In genomic region chr2:181241366-181241765, GRCh38 we compare ENCODE assay signal across 21 cellular contexts.
A peak's percentile ranks its signal among the peaks of the same experiment; 100 is the strongest.
DNase-seq lines count a peak whose midpoint lies in the region; ATAC-seq and TF ChIP-seq lines count a peak whose summit lies in the region.
"Had no signal": no experiment of that assay in that cellular context is flagged by ENCODE, and none has a peak within 500 bp of the region (broad histone marks: within the 10 kb centered on the region; RNA-seq: fewer than 3 reads in every experiment).

No MANE protein-coding gene starts in this region.

- POLR2A ChIA-PET in SK-N-SH (lab: Yijun Ruan, JAX), result no interaction called here
- POLR2A ChIA-PET in OCI-LY7 (lab: Charles Lee), result interaction anchor here (1.2 kb wide), 1 partner anchor 10 kb away, joined by 3 read pairs; no protein-coding TSS in a partner anchor

- no peak overlapping the region for H3K4me3 Mint-ChIP-seq in activated naive CD8-positive, alpha-beta T cell treated with anti-CD3 and anti-CD28 coated beads, Interleukin-2, amount 50 U/mL, for 24 hours
- H3K4me3 Mint-ChIP-seq: B cell, HFFc6 had no signal

- H3K4me3 ChIP-seq in SK-N-SH (ENCODE audit: low read depth in 2 of 2, low read length in 1 of 2), result no peak overlapping the region
- no peak overlapping the region for H3K4me3 ChIP-seq in OCI-LY7 (ENCODE audit: low read depth, low read length, poor library complexity, severe bottlenecking)
- H3K4me3 ChIP-seq: adrenal gland, heart left ventricle, suprapubic skin, vagina had no signal

- CTCF ChIA-PET in SK-N-SH (lab: Yijun Ruan, JAX) (no interaction called here), OCI-LY7 (lab: Charles Lee; ENCODE audit: unreplicated experiment) (interaction anchor here (0.6 kb wide), 1 partner anchor 23 kb away, joined by 3 read pairs; no protein-coding TSS in a partner anchor)

- no peaks in the 10 kb centered on the region for H3F3A ChIP-seq in SK-N-SH (replicated peaks; ENCODE audit: insufficient read depth)

- intact Hi-C loops in OCI-LY7 (cut with micrococcal nuclease; ENCODE audit: unreplicated experiment), result no loop called here

- H3K4me2 ChIP-seq in SK-N-SH, result no peak overlapping the region
- no peak overlapping the region for H3K4me2 ChIP-seq in OCI-LY7 (ENCODE audit: low read length)

- H2AFZ ChIP-seq in SK-N-SH (ENCODE audit: low read depth) (no peak overlapping the region), OCI-LY7 (ENCODE audit: low read length) (no peak overlapping the region)

- DNase-seq in SK-N-SH (no peak), SIG-M5 (lab: John Stamatoyannopoulos, UW) (no peak), OCI-LY7 (ENCODE audit: low spot score) (no peak), DMS 273 (lab: John Stamatoyannopoulos, UW; ENCODE audit: unreplicated experiment) (no peak)
- DNase-seq in activated naive CD8-positive, alpha-beta T cell treated with anti-CD3 and anti-CD28 coated beads, Interleukin-2, amount 50 U/mL, for 24 hours, result no peak
- DNase-seq: adrenal gland, cortex of kidney, heart left ventricle, HFFc6, NCI-H1105 treated with DMSO at 0.1 percent for 48 hours, NCI-H2081 treated with DMSO at 0.1 percent for 48 hours, NCI-H748 treated with DMSO at 0.1 percent for 48 hours, nucleus accumbens, WERI-Rb-1 had no signal

- H3K79me2 ChIP-seq in SK-N-SH (ENCODE audit: insufficient read depth) (no peaks in the 10 kb centered on the region), OCI-LY7 (ENCODE audit: insufficient read depth, low read depth, low read length) (no peaks in the 10 kb centered on the region)

- no peak for TF ChIP-seq CTCF in SK-N-SH (IDR thresholded peaks at IDR 0.05)
- TF ChIP-seq CTCF in OCI-LY7 (conservative IDR thresholded peaks at IDR 0.05; ENCODE audit: low read length), result no peak

- peak; percentile 44; the same call in 2 of the 3 replicates for ATAC-seq in SK-N-SH treated with all-trans-retinoic acid at 6 μM for 48 hours
- peak; percentile 7 for ATAC-seq in GM19452 (IDR thresholded peaks at IDR 0.05; ENCODE audit: unreplicated experiment)
- peak; percentile 4 for ATAC-seq in HG03175 (IDR thresholded peaks at IDR 0.05; ENCODE audit: unreplicated experiment)
- no peak for ATAC-seq in activated naive CD8-positive, alpha-beta T cell treated with anti-CD3 and anti-CD28 coated beads, Interleukin-2, amount 50 U/mL, for 24 hours
- ATAC-seq: heart left ventricle, Panc1 had no signal

- peak overlapping the region; percentile 36 for H3K27ac Mint-ChIP-seq in activated naive CD8-positive, alpha-beta T cell treated with anti-CD3 and anti-CD28 coated beads, Interleukin-2, amount 50 U/mL, for 24 hours
- H3K27ac Mint-ChIP-seq: B cell, HFFc6 had no signal

- H3K4me1 ChIP-seq in SK-N-SH (ENCODE audit: control insufficient read depth in 1 of 2, insufficient read depth in 2 of 2, low read depth in 1 of 2, low read length in 1 of 2) (no peaks in the 10 kb centered on the region; a peak in 1 of 4 replicates), OCI-LY7 (ENCODE audit: insufficient read depth, low read length, poor library complexity, severe bottlenecking) (no peaks in the 10 kb centered on the region)
- H3K4me1 ChIP-seq: adrenal gland, suprapubic skin, vagina had no signal

- peaks cover 6% of the 10 kb centered on the region for H3K9me3 Mint-ChIP-seq in activated naive CD8-positive, alpha-beta T cell treated with anti-CD3 and anti-CD28 coated beads, Interleukin-2, amount 50 U/mL, for 24 hours
- H3K9me3 Mint-ChIP-seq: HFFc6 had no signal

- no peaks in the 10 kb centered on the region for H3K27me3 ChIP-seq in SK-N-SH (ENCODE audit: insufficient read depth)
- H3K27me3 ChIP-seq: adrenal gland, heart left ventricle, suprapubic skin, vagina had no signal

- H3K4me1 Mint-ChIP-seq in activated naive CD8-positive, alpha-beta T cell treated with anti-CD3 and anti-CD28 coated beads, Interleukin-2, amount 50 U/mL, for 24 hours, result peaks cover 33% of the 10 kb centered on the region

- WGBS in SK-N-SH (ENCODE audit: low lambda C conversion rate), result 58% methylated on average over 2 of the region's 2 CpGs

- peaks cover 3% of the 10 kb centered on the region for H3K36me3 Mint-ChIP-seq in activated naive CD8-positive, alpha-beta T cell treated with anti-CD3 and anti-CD28 coated beads, Interleukin-2, amount 50 U/mL, for 24 hours (ENCODE audit: low read depth)

- TF ChIP-seq RAD21 in SK-N-SH (IDR thresholded peaks at IDR 0.05; ENCODE audit: low read length), result no peak

- H3K9me2 ChIP-seq in SK-N-SH (no peaks in the 10 kb centered on the region), OCI-LY7 (ENCODE audit: insufficient read depth, low read length) (no peaks in the 10 kb centered on the region)

- no peak overlapping the region for H3K9ac ChIP-seq in SK-N-SH

- H4K20me1 ChIP-seq in SK-N-SH (ENCODE audit: insufficient read depth), result no peaks in the 10 kb centered on the region
- no peaks in the 10 kb centered on the region for H4K20me1 ChIP-seq in OCI-LY7 (ENCODE audit: insufficient read depth, low read length)

- H3K27me3 Mint-ChIP-seq in activated naive CD8-positive, alpha-beta T cell treated with anti-CD3 and anti-CD28 coated beads, Interleukin-2, amount 50 U/mL, for 24 hours, result no peaks in the 10 kb centered on the region
- H3K27me3 Mint-ChIP-seq: B cell had no signal

- H3K27ac ChIP-seq in SK-N-SH (ENCODE audit: low read depth in 2 of 2, low read length in 1 of 2) (no peak overlapping the region), OCI-LY7 (ENCODE audit: low read depth, low read length, poor library complexity, severe bottlenecking) (no peak overlapping the region)
- H3K27ac ChIP-seq: adrenal gland, heart left ventricle, suprapubic skin, vagina, WERI-Rb-1 had no signal

- H3K36me3 ChIP-seq in SK-N-SH (replicated peaks in 1 of 2; ENCODE audit: control insufficient read depth in 1 of 2, insufficient read depth in 2 of 2, low read length in 1 of 2) (no peaks in the 10 kb centered on the region), OCI-LY7 (ENCODE audit: insufficient read depth, low read length) (no peaks in the 10 kb centered on the region)
- H3K36me3 ChIP-seq: adrenal gland, heart left ventricle, suprapubic skin, vagina, WERI-Rb-1 had no signal

- H3K9me3 ChIP-seq in SK-N-SH (no peaks in the 10 kb centered on the region), OCI-LY7 (ENCODE audit: low read length) (no peaks in the 10 kb centered on the region)
- H3K9me3 ChIP-seq: heart left ventricle, suprapubic skin, vagina had no signal

- no peak for TF ChIP-seq EP300 in SK-N-SH (IDR thresholded peaks at IDR 0.05; ENCODE audit: borderline replicate concordance in 1 of 2, low read depth in 1 of 2, low read length in 1 of 2)

- no TSS peak for BruUV-seq in OCI-LY7 (replicated peaks; lab: Mats Ljungman, UMichigan)

TF ChIP-seq in SK-N-SH treated with all-trans-retinoic acid at 6 μM for 48 hours, 23 proteins besides CTCF, POLR2A, EP300 and RAD21 (continues in another document):
- TF ChIP-seq GLIS3 (CRISPR knock-in tag; IDR thresholded peaks at IDR 0.05), result no peak
- TF ChIP-seq, protein P1, sequence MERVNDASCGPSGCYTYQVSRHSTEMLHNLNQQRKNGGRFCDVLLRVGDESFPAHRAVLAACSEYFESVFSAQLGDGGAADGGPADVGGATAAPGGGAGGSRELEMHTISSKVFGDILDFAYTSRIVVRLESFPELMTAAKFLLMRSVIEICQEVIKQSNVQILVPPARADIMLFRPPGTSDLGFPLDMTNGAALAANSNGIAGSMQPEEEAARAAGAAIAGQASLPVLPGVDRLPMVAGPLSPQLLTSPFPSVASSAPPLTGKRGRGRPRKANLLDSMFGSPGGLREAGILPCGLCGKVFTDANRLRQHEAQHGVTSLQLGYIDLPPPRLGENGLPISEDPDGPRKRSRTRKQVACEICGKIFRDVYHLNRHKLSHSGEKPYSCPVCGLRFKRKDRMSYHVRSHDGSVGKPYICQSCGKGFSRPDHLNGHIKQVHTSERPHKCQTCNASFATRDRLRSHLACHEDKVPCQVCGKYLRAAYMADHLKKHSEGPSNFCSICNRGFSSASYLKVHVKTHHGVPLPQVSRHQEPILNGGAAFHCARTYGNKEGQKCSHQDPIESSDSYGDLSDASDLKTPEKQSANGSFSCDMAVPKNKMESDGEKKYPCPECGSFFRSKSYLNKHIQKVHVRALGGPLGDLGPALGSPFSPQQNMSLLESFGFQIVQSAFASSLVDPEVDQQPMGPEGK (CRISPR knock-in tag; IDR thresholded peaks at IDR 0.05; ENCODE audit: borderline replicate concordance), result no peak
- no peak for TF ChIP-seq ZFP3 (CRISPR knock-in tag; IDR thresholded peaks at IDR 0.05)
- no peak for TF ChIP-seq TCF4 (CRISPR knock-in tag; IDR thresholded peaks at IDR 0.05; ENCODE audit: borderline replicate concordance)
- no peak for TF ChIP-seq ZC3H10 (CRISPR knock-in tag; IDR thresholded peaks at IDR 0.05)
- no peak for TF ChIP-seq ESRRG (CRISPR knock-in tag; IDR thresholded peaks at IDR 0.05)
- no peak for TF ChIP-seq RARB (CRISPR knock-in tag; IDR thresholded peaks at IDR 0.05)
- TF ChIP-seq ARNTL (CRISPR knock-in tag; IDR thresholded peaks at IDR 0.05; ENCODE audit: borderline replicate concordance, low read depth), result no peak
- no peak for TF ChIP-seq TOX (CRISPR knock-in tag; IDR thresholded peaks at IDR 0.05; ENCODE audit: borderline replicate concordance)

TF ChIP-seq in SK-N-SH, 30 proteins besides CTCF, POLR2A, EP300 and RAD21:
- no peak for TF ChIP-seq POLR2AphosphoS5 (IDR thresholded peaks at IDR 0.05; ENCODE audit: low read depth, low read length)
